Comparison of ENCODE assay signal across 20 cellular contexts in the genomic region with DNA sequence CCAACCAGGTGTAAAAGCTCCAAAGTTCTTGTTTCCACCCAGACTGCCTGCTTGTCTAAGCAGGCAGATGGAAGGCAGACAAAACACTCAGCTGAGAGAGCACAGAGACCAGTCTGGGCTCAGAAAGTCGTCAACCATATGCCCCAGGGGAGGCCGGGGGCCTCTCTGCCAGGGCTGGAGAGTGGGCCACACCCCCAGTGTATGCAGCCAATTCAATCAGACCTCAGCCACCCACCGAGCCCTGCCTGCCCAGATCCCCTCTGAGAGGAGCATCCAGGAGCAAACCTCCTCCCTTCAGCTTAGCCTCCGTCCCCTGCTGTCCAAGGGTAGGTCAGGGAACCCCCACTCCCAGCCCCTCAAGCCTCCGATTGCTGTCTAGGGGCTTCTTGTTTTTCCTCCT.
"Had no signal": no experiment of that assay in that cellular context is flagged by ENCODE, and none has a peak within 500 bp of the region (broad histone marks: within the 10 kb centered on the region; RNA-seq: fewer than 3 reads in every experiment).

No MANE protein-coding gene starts in this region.

- H3K27ac Mint-ChIP-seq: activated CD8-positive, alpha-beta T cell treated with anti-CD3 and anti-CD28 coated beads, Interleukin-2, amount 10 ng/mL, durations not matched to agents 7 days and 5 days; activated naive CD4-positive, alpha-beta T cell treated with anti-CD3 and anti-CD28 coated beads, Interleukin-2, amount 50 U/mL, for 24 hours; activated T-helper 1 cell treated with anti-CD3 and anti-CD28 coated beads, Interleukin-12 subunit alpha, Interleukin-12 subunit beta, Interleukin-2, Interleukin-4 antibody, amounts not matched to agents 30 ng/mL and 10 ng/mL and 1 ng/mL, durations not matched to agents 14 hours and 24 hours and 36 hours; endodermal cell; naive thymus-derived CD4-positive, alpha-beta T cell; type B pancreatic cell had no signal

- H3K9me3 Mint-ChIP-seq: activated naive CD4-positive, alpha-beta T cell treated with anti-CD3 and anti-CD28 coated beads, Interleukin-2, amount 50 U/mL, for 24 hours; activated T-helper 1 cell treated with anti-CD3 and anti-CD28 coated beads, Interleukin-12 subunit alpha, Interleukin-12 subunit beta, Interleukin-2, Interleukin-4 antibody, amounts not matched to agents 30 ng/mL and 10 ng/mL and 1 ng/mL, durations not matched to agents 14 hours and 24 hours and 36 hours; endodermal cell; neural crest cell; type B pancreatic cell had no signal

- ATAC-seq: activated CD8-positive, alpha-beta T cell treated with anti-CD3 and anti-CD28 coated beads, Interleukin-2, amount 10 ng/mL, durations not matched to agents 7 days and 5 days; body of pancreas; lower lobe of right lung; naive thymus-derived CD4-positive, alpha-beta T cell; sciatic nerve had no signal

- H3K36me3 Mint-ChIP-seq: activated naive CD4-positive, alpha-beta T cell treated with anti-CD3 and anti-CD28 coated beads, Interleukin-2, amount 50 U/mL, for 24 hours; type B pancreatic cell had no signal

- DNase-seq: activated CD4-positive, alpha-beta T cell treated with anti-CD3 and anti-CD28 coated beads for 1 hour; activated CD4-positive, alpha-beta T cell treated with anti-CD3 and anti-CD28 coated beads, Interleukin-2, amount 50 U/mL, for 1 hour; activated CD8-positive, alpha-beta T cell treated with anti-CD3 and anti-CD28 coated beads, Interleukin-2, amount 10 ng/mL, durations not matched to agents 7 days and 5 days; activated gamma-delta T cell; body of pancreas; cortex of kidney; endodermal cell; lower lobe of right lung; naive thymus-derived CD4-positive, alpha-beta T cell; posterior cingulate gyrus; small intestine; stimulated activated CD4-positive, alpha-beta T cell treated with anti-CD3 and anti-CD28 coated beads, Interleukin-2, amount 100 ng/mL, for 48 hours; stimulated activated CD8-positive, alpha-beta memory T cell treated with anti-CD3 and anti-CD28 coated beads, Interleukin-4, amount 100 ng/mL, for 48 hours; stimulated activated naive CD4-positive, alpha-beta T cell; testis had no signal

- H3K4me3 Mint-ChIP-seq: activated CD8-positive, alpha-beta T cell treated with anti-CD3 and anti-CD28 coated beads, Interleukin-2, amount 10 ng/mL, durations not matched to agents 7 days and 5 days; activated naive CD4-positive, alpha-beta T cell treated with anti-CD3 and anti-CD28 coated beads, Interleukin-2, amount 50 U/mL, for 24 hours; activated T-helper 1 cell treated with anti-CD3 and anti-CD28 coated beads, Interleukin-12 subunit alpha, Interleukin-12 subunit beta, Interleukin-2, Interleukin-4 antibody, amounts not matched to agents 30 ng/mL and 10 ng/mL and 1 ng/mL, durations not matched to agents 14 hours and 24 hours and 36 hours; endodermal cell; naive thymus-derived CD4-positive, alpha-beta T cell; neural crest cell; type B pancreatic cell had no signal
